ENCODE assay signal across 8 cellular contexts in genomic region chr10:100482181-100482833, GRCh38. TPM values are rescaled to one million over a fixed set of nuclear protein-coding genes. Genes with fewer than 3 reads are reported as not detected.
DNase-seq lines count a peak whose midpoint lies in the region; ATAC-seq and TF ChIP-seq lines count a peak whose summit lies in the region.

No MANE protein-coding gene starts in this region.

- peak; percentile 84 for TF ChIP-seq CTCF in C4-2B (conservative IDR thresholded peaks at IDR 0.05)

- DNase-seq in NCI-H2029 (lab: John Stamatoyannopoulos, UW) = peak; percentile 0
- DNase-seq in UCSD-AML1 (lab: John Stamatoyannopoulos, UW; ENCODE audit: unreplicated experiment) = peak; percentile 55
- peak; percentile 13 for DNase-seq in brain pericyte (ENCODE audit: low read depth, low spot score)
- DNase-seq in sciatic nerve (ENCODE audit: low spot score) = peak; percentile 73

- H3K27ac ChIP-seq in C4-2B = peak overlapping the region; percentile 83

- peak; percentile 32 for ATAC-seq in GM21528 (IDR thresholded peaks at IDR 0.05; ENCODE audit: low FRiP score, unreplicated experiment)
- ATAC-seq in sciatic nerve = peak; percentile 71
- no peak for ATAC-seq in HG02588 (IDR thresholded peaks at IDR 0.05; ENCODE audit: unreplicated experiment)

- intact Hi-C loops in sciatic nerve (cut with DNase I) = no loop called here

- peak overlapping the region; percentile 47 for H3K4me3 ChIP-seq in iPS-11a (ENCODE audit: low read depth, low read length)

RNA-seq across cellular contexts. Expression of gene WNT8B, which starts 19.5 kb away (rescaled TPM):
- not detected for total RNA-seq in sciatic nerve

RNA-seq across cellular contexts. Expression of gene SEC31B, which starts 37.4 kb away (rescaled TPM):
- 20.6 TPM for total RNA-seq in sciatic nerve

RNA-seq across cellular contexts. Expression of gene NDUFB8, which starts 47.4 kb away (rescaled TPM):
- 123 TPM for total RNA-seq in sciatic nerve

RNA-seq across cellular contexts. Expression of gene HIF1AN, which starts 53.4 kb away (rescaled TPM):
- 34.2 TPM for total RNA-seq in sciatic nerve

Comparison
In these comparisons a context has a peak if more than half of its experiments do, and no peak if none do; other contexts are left out.
1. DNase-seq: peak in every context shown above with its lines; median percentile 73 in sciatic nerve; 55 in UCSD-AML1; 13 in brain pericyte; 0 in NCI-H2029.